Comparison of ENCODE assay signal across 8 cellular contexts in genomic region chr5:1208743-1209551, GRCh38. TPM values are rescaled to one million over a fixed set of nuclear protein-coding genes. Genes with fewer than 3 reads are reported as not detected.
A peak's percentile ranks its signal among the peaks of the same experiment; 100 is the strongest.
DNase-seq lines count a peak whose midpoint lies in the region; ATAC-seq and TF ChIP-seq lines count a peak whose summit lies in the region.

No MANE protein-coding gene starts in this region.

- no peaks in the 10 kb centered on the region for H3K79me1 ChIP-seq in H9 (ENCODE audit: insufficient read depth, low read depth, low read length, poor library complexity, severe bottlenecking)

- H3K4ac ChIP-seq in H9 (ENCODE audit: low read depth, low read length), result no peak overlapping the region

- no peak overlapping the region for H3K56ac ChIP-seq in H9 (ENCODE audit: insufficient read length, low read depth, low read length)

- CTCF ChIA-PET in AG04449 (lab: Yijun Ruan, JAX), result interaction anchor here (0.6 to 2.5 kb wide), 3 partner anchors 435 to 444 kb away, joined by 3 to 17 read pairs (median 5); no protein-coding TSS in a partner anchor
- CTCF ChIA-PET in activated CD4-positive, alpha-beta T cell treated with anti-CD3 and anti-CD28 coated beads for 36 hours (lab: Charles Lee), result interaction anchor here (0.8 kb wide), 1 partner anchor 22 kb away, joined by 3 read pairs; no protein-coding TSS in a partner anchor
- CTCF ChIA-PET in activated CD8-positive, alpha-beta memory T cell treated with anti-CD3 and anti-CD28 coated beads, Interleukin-2, amount 10 ng/mL, durations not matched to agents 7 days and 5 days (lab: Charles Lee), result no interaction called here

- no peak overlapping the region for H2AK5ac ChIP-seq in H9 (ENCODE audit: insufficient read length, low read length)

- H3K27ac Mint-ChIP-seq in H9, result no peak overlapping the region; a peak in 1 of 7 replicates
- H3K27ac Mint-ChIP-seq in activated CD4-positive, alpha-beta T cell treated with anti-CD3 and anti-CD28 coated beads for 36 hours, result no peak overlapping the region
- no peak overlapping the region for H3K27ac Mint-ChIP-seq in activated CD8-positive, alpha-beta memory T cell treated with anti-CD3 and anti-CD28 coated beads, Interleukin-2, amount 10 ng/mL, durations not matched to agents 7 days and 5 days

- no peak overlapping the region for H4K8ac ChIP-seq in H9 (replicated peaks; ENCODE audit: insufficient read length, low read depth, low read length)

- no peak overlapping the region for H2BK12ac ChIP-seq in H9 (ENCODE audit: insufficient read length, low read depth, low read length)

- TF ChIP-seq CTCF in AG04449 (IDR thresholded peaks at IDR 0.05; ENCODE audit: insufficient read depth, low read length, missing control alignments) (peak; percentile 54), H9 (conservative IDR thresholded peaks at IDR 0.05) (0 out of 3 replicates have a peak, but pooled peaks have one; percentile 26), kidney epithelial cell (IDR thresholded peaks at IDR 0.05; ENCODE audit: insufficient read depth, low read length, poor library complexity, severe bottlenecking) (peak; percentile 63)

- peaks cover 8% of the 10 kb centered on the region for H3K27me3 Mint-ChIP-seq in H9 (ENCODE audit: low read depth)
- no peaks in the 10 kb centered on the region for H3K27me3 Mint-ChIP-seq in activated CD4-positive, alpha-beta T cell treated with anti-CD3 and anti-CD28 coated beads for 36 hours
- peaks cover 10% of the 10 kb centered on the region for H3K27me3 Mint-ChIP-seq in activated CD8-positive, alpha-beta memory T cell treated with anti-CD3 and anti-CD28 coated beads, Interleukin-2, amount 10 ng/mL, durations not matched to agents 7 days and 5 days

- H3K14ac ChIP-seq in H9 (ENCODE audit: insufficient read depth, low read length), result no peak overlapping the region

- H4K5ac ChIP-seq in H9 (ENCODE audit: insufficient read length, low read depth, low read length), result no peak overlapping the region

- H3K4me2 ChIP-seq in H9 (ENCODE audit: insufficient read depth, insufficient read length, low read length), result no peak overlapping the region

- H3K9ac ChIP-seq in H9 (ENCODE audit: extremely low read depth, insufficient read length, low read length), result no peak overlapping the region

- H3K23me2 ChIP-seq in H9 (ENCODE audit: insufficient read length, low read depth, low read length, poor library complexity, severe bottlenecking), result no peaks in the 10 kb centered on the region

- WGBS in H9 (ENCODE audit: extremely low coverage, insufficient read length, low lambda C conversion rate), result no CpG with 5 or more reads among the region's 24 CpGs

- no peak overlapping the region for H3K4me3 Mint-ChIP-seq in H9
- H3K4me3 Mint-ChIP-seq in activated CD4-positive, alpha-beta T cell treated with anti-CD3 and anti-CD28 coated beads for 36 hours, result no peak overlapping the region
- H3K4me3 Mint-ChIP-seq in activated CD8-positive, alpha-beta memory T cell treated with anti-CD3 and anti-CD28 coated beads, Interleukin-2, amount 10 ng/mL, durations not matched to agents 7 days and 5 days, result no peak overlapping the region

- no peak overlapping the region for H2BK5ac ChIP-seq in H9 (ENCODE audit: insufficient read length, low read length)

- POLR2A ChIA-PET in AG04449 (lab: Yijun Ruan, JAX), result no interaction called here
- POLR2A ChIA-PET in activated CD4-positive, alpha-beta T cell treated with anti-CD3 and anti-CD28 coated beads for 36 hours (lab: Charles Lee), result no interaction called here

- H2BK20ac ChIP-seq in H9 (ENCODE audit: low read depth, low read length, poor library complexity, severe bottlenecking), result no peak overlapping the region

- ATAC-seq in activated CD4-positive, alpha-beta T cell treated with anti-CD3 and anti-CD28 coated beads for 36 hours, result no peak
- no peak for ATAC-seq in activated CD8-positive, alpha-beta memory T cell treated with anti-CD3 and anti-CD28 coated beads, Interleukin-2, amount 10 ng/mL, durations not matched to agents 7 days and 5 days
- ATAC-seq in GM19452 (IDR thresholded peaks at IDR 0.05; ENCODE audit: unreplicated experiment), result no peak
- no peak for ATAC-seq in HG02610 (IDR thresholded peaks at IDR 0.05; ENCODE audit: unreplicated experiment)

- no peaks in the 10 kb centered on the region for H3K36me3 ChIP-seq in kidney epithelial cell (ENCODE audit: control insufficient read depth, insufficient read depth, low read length)

- H4K20me1 ChIP-seq in H9 (ENCODE audit: control insufficient read depth, insufficient read depth, insufficient read length), result peaks cover 3% of the 10 kb centered on the region

- no peak overlapping the region for H2AFZ ChIP-seq in H9 (ENCODE audit: low read length)

- DNase-seq in AG04449 (ENCODE audit: low read depth, low spot score) (no peak), H9 (no peak), SHP77 treated with DMSO at 0.1 percent for 48 hours (lab: John Stamatoyannopoulos, UW) (peak; percentile 42), kidney epithelial cell (ENCODE audit: low read depth) (no peak)
- DNase-seq in activated CD4-positive, alpha-beta T cell treated with anti-CD3 and anti-CD28 coated beads for 36 hours, result no peak
- no peak for DNase-seq in activated CD8-positive, alpha-beta memory T cell treated with anti-CD3 and anti-CD28 coated beads, Interleukin-2, amount 10 ng/mL, durations not matched to agents 7 days and 5 days

- H2BK120ac ChIP-seq in H9 (ENCODE audit: low read depth, low read length, poor library complexity, severe bottlenecking), result no peak overlapping the region

- no peak overlapping the region for H4K91ac ChIP-seq in H9 (ENCODE audit: insufficient read length, low read depth, low read length)

- intact Hi-C loops in activated CD4-positive, alpha-beta T cell treated with anti-CD3 and anti-CD28 coated beads for 36 hours (cut with DNase I, micrococcal nuclease), result no loop called here

- H3K79me2 ChIP-seq in H9 (ENCODE audit: insufficient read depth, low read length), result no peaks in the 10 kb centered on the region

- no peaks in the 10 kb centered on the region for H3K36me3 Mint-ChIP-seq in H9 (ENCODE audit: insufficient read depth in 1 of 3, low read depth in 3 of 3)
- no peaks in the 10 kb centered on the region for H3K36me3 Mint-ChIP-seq in activated CD4-positive, alpha-beta T cell treated with anti-CD3 and anti-CD28 coated beads for 36 hours (ENCODE audit: low read depth)
- no peaks in the 10 kb centered on the region for H3K36me3 Mint-ChIP-seq in activated CD8-positive, alpha-beta memory T cell treated with anti-CD3 and anti-CD28 coated beads, Interleukin-2, amount 10 ng/mL, durations not matched to agents 7 days and 5 days

- H3T11ph ChIP-seq in H9 (ENCODE audit: low read length), result no peak overlapping the region

- no peaks in the 10 kb centered on the region for H3K27me3 ChIP-seq in H9 (ENCODE audit: insufficient read depth, low read length)
- H3K27me3 ChIP-seq in kidney epithelial cell (ENCODE audit: control insufficient read depth, insufficient read depth, low read length), result peaks cover 33% of the 10 kb centered on the region

- H3K9me3 ChIP-seq in H9 (ENCODE audit: control insufficient read depth, low read depth, low read length), result no peaks in the 10 kb centered on the region

- H3K27ac ChIP-seq in H9 (ENCODE audit: insufficient read length, low read depth, low read length), result no peak overlapping the region

- no peak overlapping the region for H3K4me3 ChIP-seq in AG04449 (ENCODE audit: low read depth, low read length)
- no peak overlapping the region for H3K4me3 ChIP-seq in kidney epithelial cell (ENCODE audit: low read depth, low read length)

- peaks cover 9 to 16% of the 10 kb centered on the region in 2 experiments for H3K4me1 Mint-ChIP-seq in H9
- no peaks in the 10 kb centered on the region for H3K4me1 Mint-ChIP-seq in activated CD4-positive, alpha-beta T cell treated with anti-CD3 and anti-CD28 coated beads for 36 hours
- no peaks in the 10 kb centered on the region for H3K4me1 Mint-ChIP-seq in activated CD8-positive, alpha-beta memory T cell treated with anti-CD3 and anti-CD28 coated beads, Interleukin-2, amount 10 ng/mL, durations not matched to agents 7 days and 5 days

- peaks cover 0 to 6% of the 10 kb centered on the region in 2 experiments; a peak in 2 of 5 replicates for H3K9me3 Mint-ChIP-seq in H9
- H3K9me3 Mint-ChIP-seq in activated CD4-positive, alpha-beta T cell treated with anti-CD3 and anti-CD28 coated beads for 36 hours (ENCODE audit: low read depth), result no peaks in the 10 kb centered on the region
- H3K9me3 Mint-ChIP-seq in activated CD8-positive, alpha-beta memory T cell treated with anti-CD3 and anti-CD28 coated beads, Interleukin-2, amount 10 ng/mL, durations not matched to agents 7 days and 5 days (ENCODE audit: low read depth), result no peaks in the 10 kb centered on the region

- H3K18ac ChIP-seq in H9 (ENCODE audit: insufficient read length, low read depth, low read length), result no peak overlapping the region

- no peak overlapping the region for H3K23ac ChIP-seq in H9 (ENCODE audit: insufficient read length, low read depth, low read length)

- no peaks in the 10 kb centered on the region for H3K4me1 ChIP-seq in H9 (ENCODE audit: insufficient read depth, low read length)

- H2BK15ac ChIP-seq in H9 (ENCODE audit: low read depth, low read length), result no peak overlapping the region

RNA-seq across cellular contexts. Expression of gene SLC6A19, which starts 7.6 kb away (rescaled TPM):
- total RNA-seq in H9 (2021) (not detected in 2 replicates), kidney epithelial cell (not detected in 2 replicates)
- not detected for total RNA-seq in activated CD4-positive, alpha-beta T cell treated with anti-CD3 and anti-CD28 coated beads for 36 hours
- not detected for total RNA-seq in activated CD8-positive, alpha-beta memory T cell treated with anti-CD3 and anti-CD28 coated beads, Interleukin-2, amount 10 ng/mL, durations not matched to agents 7 days and 5 days

RNA-seq across cellular contexts. Expression of gene SLC6A18, which starts 16.2 kb away (rescaled TPM):
- total RNA-seq in H9 (2021) (not detected in 2 replicates), kidney epithelial cell (not detected in 2 replicates)
- not detected for total RNA-seq in activated CD4-positive, alpha-beta T cell treated with anti-CD3 and anti-CD28 coated beads for 36 hours
- not detected for total RNA-seq in activated CD8-positive, alpha-beta memory T cell treated with anti-CD3 and anti-CD28 coated beads, Interleukin-2, amount 10 ng/mL, durations not matched to agents 7 days and 5 days
